In the genomic region with DNA sequence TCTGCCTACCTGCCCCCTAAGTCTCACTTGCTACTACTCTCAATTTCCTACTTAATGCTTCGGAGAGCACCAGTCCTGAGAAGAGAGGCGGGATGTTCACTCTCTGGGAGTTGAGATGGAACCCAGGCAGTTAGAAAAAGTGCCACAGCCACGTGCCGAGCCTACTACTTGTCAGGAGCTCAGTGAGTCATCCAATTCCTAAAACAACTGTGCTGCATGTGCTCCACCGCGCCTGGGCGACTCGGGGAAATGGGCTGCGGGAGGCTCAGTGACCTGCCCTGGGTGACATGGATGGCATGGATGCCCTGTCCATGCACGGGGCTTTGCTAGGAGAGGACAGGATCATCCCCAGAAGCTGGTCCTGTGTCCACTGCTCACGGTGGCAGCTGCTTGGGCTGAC, we compare ENCODE assay signal across 8 cellular contexts.
DNase-seq lines count a peak whose midpoint lies in the region; ATAC-seq and TF ChIP-seq lines count a peak whose summit lies in the region.
"Not testable (repeated sequence)": the region's sequence is repeated elsewhere in the genome, so short reads cannot be mapped to it uniquely, and the experiment has no call there.

No MANE protein-coding gene starts in this region.

- not testable (repeated sequence) for BruUV-seq in MCF 10A (replicated peaks; lab: Mats Ljungman, UMichigan)

- H3K27ac Mint-ChIP-seq in MCF 10A (ENCODE audit: low read depth, unreplicated experiment); osteocyte (ENCODE audit: unreplicated experiment): not testable (repeated sequence)

- H3K27me3 ChIP-seq in thyroid gland, vagina: not testable (repeated sequence)

- H3K4me1 Mint-ChIP-seq in MCF 10A (ENCODE audit: insufficient read depth, unreplicated experiment); osteocyte (ENCODE audit: unreplicated experiment): not testable (repeated sequence)

- DNase-seq in A172 (ENCODE audit: low spot score) = peak; percentile 30
- peak; percentile 30 for DNase-seq in HT1080 (ENCODE audit: low read depth)
- DNase-seq in MCF 10A (ENCODE audit: unreplicated experiment) = peak; percentile 46
- peak in 39 of 42 donors; percentile 36 to 86 (median 63) for DNase-seq in head of caudate nucleus
- peak; percentile 41 for DNase-seq in left lobe of liver (ENCODE audit: low spot score)
- DNase-seq in osteocyte (ENCODE audit: extremely low spot score, unreplicated experiment) = peak; percentile 86
- DNase-seq in thyroid gland = peak; percentile 32 to 49
- peak; percentile 16 to 69 for DNase-seq in vagina (ENCODE audit: extremely low spot score in 2 of 2)

- not testable (repeated sequence) for H3K27ac ChIP-seq in thyroid gland, vagina

- not testable (repeated sequence) for H3K27me3 Mint-ChIP-seq in MCF 10A (ENCODE audit: insufficient read depth, unreplicated experiment); osteocyte (ENCODE audit: unreplicated experiment)

- POLR2A ChIA-PET in MCF 10A (lab: Yijun Ruan, JAX) = not testable (repeated sequence)

- 37 to 74% methylated on average over 11 of the region's 11 CpGs for WGBS in thyroid gland, 2 donors

- H3K36me3 ChIP-seq in thyroid gland, vagina: not testable (repeated sequence)

- not testable (repeated sequence) for H3K9me3 ChIP-seq in thyroid gland, vagina

- not testable (repeated sequence) for ATAC-seq in left lobe of liver

- TF ChIP-seq POLR2A in thyroid gland (IDR thresholded peaks at IDR 0.05); vagina (IDR thresholded peaks at IDR 0.05): not testable (repeated sequence)

- not testable (repeated sequence) for H3K9me3 Mint-ChIP-seq in MCF 10A (ENCODE audit: unreplicated experiment)
- H3K9me3 Mint-ChIP-seq in osteocyte (ENCODE audit: unreplicated experiment) = peaks cover 18% of the 10 kb centered on the region

- not testable (repeated sequence) for H3K4me3 Mint-ChIP-seq in MCF 10A (ENCODE audit: unreplicated experiment); osteocyte (ENCODE audit: unreplicated experiment)

- not testable (repeated sequence) for H3K4me1 ChIP-seq in thyroid gland, vagina

- CTCF ChIA-PET in MCF 10A (lab: Yijun Ruan, JAX) = not testable (repeated sequence)

- H3K36me3 Mint-ChIP-seq in MCF 10A (ENCODE audit: insufficient read depth, unreplicated experiment); osteocyte (ENCODE audit: unreplicated experiment): not testable (repeated sequence)

- H3K4me3 ChIP-seq in thyroid gland (replicated peaks in 1 of 3); vagina: not testable (repeated sequence)

- intact Hi-C loops in MCF 10A (cut with micrococcal nuclease); head of caudate nucleus (cut with DNase I); thyroid gland (cut with DNase I); vagina (cut with DNase I): not testable (repeated sequence)

- not testable (repeated sequence) for TF ChIP-seq CTCF in MCF 10A (IDR thresholded peaks at IDR 0.05; ENCODE audit: unreplicated experiment); osteocyte (IDR thresholded peaks at IDR 0.05); thyroid gland (IDR thresholded peaks at IDR 0.05); vagina (IDR thresholded peaks at IDR 0.05)

Comparison
In these comparisons a context has a peak if more than half of its experiments do, and no peak if none do; other contexts are left out.
1. DNase-seq: peak in every context shown above with its lines; median percentile 86 in osteocyte; 63 in head of caudate nucleus; 46 in MCF 10A; 42 in vagina; 41 in left lobe of liver; 40 in thyroid gland; 30 in A172; 30 in HT1080.